ENCODE assay signal across 7 cellular contexts in genomic region chr9:73152953-73153352, GRCh38. TPM values are rescaled to one million over a fixed set of nuclear protein-coding genes. Genes with fewer than 3 reads are reported as not detected.
DNase-seq lines count a peak whose midpoint lies in the region; ATAC-seq and TF ChIP-seq lines count a peak whose summit lies in the region.

No MANE protein-coding gene starts in this region.

- H3K27me3 ChIP-seq in SJSA1 (replicated peaks) (no peaks in the 10 kb centered on the region), heart left ventricle (no peaks in the 10 kb centered on the region)

- H3K27ac ChIP-seq in SJSA1 (peak overlapping the region; percentile 96), heart left ventricle (peak overlapping the region; percentile 18 to 89 (median 76))

- DNase-seq in SJSA1 (ENCODE audit: low read depth in 1 of 2, low spot score in 2 of 2) (no peak), heart left ventricle (no peak), type B pancreatic cell (ENCODE audit: extremely low spot score, unreplicated experiment) (no peak)
- no peak for DNase-seq in activated CD8-positive, alpha-beta memory T cell treated with anti-CD3 and anti-CD28 coated beads, Interleukin-2, amount 50 U/mL, for 48 hours

- H3K4me3 ChIP-seq in SJSA1 (peak overlapping the region; percentile 48), heart left ventricle (peak overlapping the region; percentile 16 to 70 (median 53))

- H3K36me3 Mint-ChIP-seq in type B pancreatic cell = peaks cover 28% of the 10 kb centered on the region

- peaks cover 36% of the 10 kb centered on the region for H3K4me1 Mint-ChIP-seq in type B pancreatic cell (ENCODE audit: unreplicated experiment)

- TF ChIP-seq CTCF in heart left ventricle (IDR thresholded peaks at IDR 0.05) (no peak), type B pancreatic cell (conservative IDR thresholded peaks at IDR 0.05) (no peak)

- peak overlapping the region; percentile 96 for H3K27ac Mint-ChIP-seq in type B pancreatic cell

- 31 to 54% (median 41%) methylated on average over 2 of the region's 2 CpGs for WGBS in heart left ventricle, 4 donors

- H3K4me3 Mint-ChIP-seq in type B pancreatic cell = peak overlapping the region; percentile 94

- H3K36me3 ChIP-seq in SJSA1 (peaks cover 48% of the 10 kb centered on the region), heart left ventricle (peaks cover 0 to 9% (median 0%) of the 10 kb centered on the region in 9 donors)

- no peaks in the 10 kb centered on the region for H3K9me3 ChIP-seq in SJSA1 (replicated peaks)
- no peaks in the 10 kb centered on the region for H3K9me3 ChIP-seq in heart left ventricle

- no peak for TF ChIP-seq POLR2A in heart left ventricle (IDR thresholded peaks at IDR 0.05)

- ATAC-seq in GM18873 (IDR thresholded peaks at IDR 0.05; ENCODE audit: low FRiP score, unreplicated experiment) (peak; percentile 45), HG02885 (IDR thresholded peaks at IDR 0.05; ENCODE audit: poor library complexity, unreplicated experiment) (peak; percentile 67), heart left ventricle (peak in 3 of 4 donors; percentile 55 to 71 (median 61)), HG03571 (IDR thresholded peaks at IDR 0.05; ENCODE audit: unreplicated experiment) (no peak)

- peaks cover 70% of the 10 kb centered on the region for H3K4me1 ChIP-seq in SJSA1 (replicated peaks)
- H3K4me1 ChIP-seq in heart left ventricle = peaks cover 0 to 76% (median 36%) of the 10 kb centered on the region in 12 donors

- H3K27me3 Mint-ChIP-seq in type B pancreatic cell = peaks cover 16% of the 10 kb centered on the region

- intact Hi-C loops in heart left ventricle (cut with DNase I) = loop anchor here in 2 of 10 donors (1.0 to 10.0 kb wide), 2 partner anchors 21 to 788 kb away; partner anchors contain the start of gene ZFAND5 (in 1 of the 2)

- no peaks in the 10 kb centered on the region for H3K9me3 Mint-ChIP-seq in type B pancreatic cell

RNA-seq across cellular contexts. Expression of gene ANXA1, which starts 1.3 kb away (rescaled TPM):
- total RNA-seq in SJSA1 (2014; rRNA removed; shearing (Covaris generic)) = 848 and 934 TPM in 2 replicates
- 100 to 1,000 TPM in 3 of 9 donors, 10 to 100 TPM in 6; 29.4 to 139 (median 51.1) TPM for total RNA-seq in heart left ventricle
- polyA plus RNA-seq in heart left ventricle = 10 to 100 TPM; 52.7 to 89.9 TPM
- 923 and 5,513 TPM in 2 replicates for total RNA-seq in type B pancreatic cell (ENCODE audit: low replicate concordance)
